ENCODE assay signal across 7 cellular contexts in genomic region chr22:46150615-46151423, GRCh38. TPM values are rescaled to one million over a fixed set of nuclear protein-coding genes. Genes with fewer than 3 reads are reported as not detected.
DNase-seq lines count a peak whose midpoint lies in the region; ATAC-seq and TF ChIP-seq lines count a peak whose summit lies in the region.

No MANE protein-coding gene starts in this region.

- H3K27ac Mint-ChIP-seq in T-cell = no peak overlapping the region

- H3K36me3 Mint-ChIP-seq in T-cell = peaks cover 9% of the 10 kb centered on the region

- no peak for TF ChIP-seq CTCF in astrocyte of the cerebellum (IDR thresholded peaks at IDR 0.05; ENCODE audit: low read depth, low read length, missing control alignments)

- no peaks in the 10 kb centered on the region for H3K9me3 Mint-ChIP-seq in T-cell

- H3K4me3 ChIP-seq in astrocyte of the cerebellum (ENCODE audit: low read depth, low read length) = peak overlapping the region; percentile 84
- peak overlapping the region; percentile 79 for H3K4me3 ChIP-seq in iPS-18c (ENCODE audit: insufficient read depth, low read depth, low read length)

- peak overlapping the region; percentile 76 to 82 (median 80) for H3K4me3 Mint-ChIP-seq in T-cell

- no peaks in the 10 kb centered on the region for H3K27me3 Mint-ChIP-seq in T-cell

- CTCF ChIA-PET in T-cell (lab: Charles Lee) = no interaction called here

- H3K4me1 Mint-ChIP-seq in T-cell = peaks cover 12 to 21% (median 19%) of the 10 kb centered on the region in 3 donors

- peaks cover 2% of the 10 kb centered on the region for H3K9me3 ChIP-seq in iPS-18c (ENCODE audit: control insufficient read depth, insufficient read depth, low read length)

- DNase-seq in T-cell = peak in 33 of 34 experiments; percentile 21 to 61 (median 41)
- no peak for DNase-seq in astrocyte of the cerebellum (ENCODE audit: low read depth)
- DNase-seq in stimulated activated CD4-positive, alpha-beta T cell treated with anti-CD3 and anti-CD28 coated beads, Interleukin-12 subunit alpha, Interleukin-12 subunit beta, amount 100 ng/mL, for 4 hours = peak; percentile 48
- no peak for DNase-seq in occipital lobe (lab: John Stamatoyannopoulos, UW)

- in situ Hi-C loops in astrocyte of the cerebellum (cut with HindIII; ENCODE audit: low sequenced_read_pairs) = no loop called here

- ATAC-seq in GM19023 (IDR thresholded peaks at IDR 0.05; ENCODE audit: unreplicated experiment) = peak; percentile 25
- ATAC-seq in HG03039 (IDR thresholded peaks at IDR 0.05; ENCODE audit: unreplicated experiment) = peak; percentile 31
- peak; percentile 15 to 36 (median 18) for ATAC-seq in T-cell (replicated peaks in 1 of 4)

- POLR2A ChIA-PET in T-cell (lab: Charles Lee) = no interaction called here

RNA-seq across cellular contexts. Expression of gene PPARA, which starts 0.5 kb away (rescaled TPM):
- 10 to 100 TPM; 11.0 to 22.2 (median 19.6) TPM for total RNA-seq in T-cell
- 3.3 TPM for total RNA-seq in occipital lobe

Comparison
In these comparisons a context has a peak if more than half of its experiments do, and no peak if none do; other contexts are left out.
1. DNase-seq: peak in T-cell (33 of 34) and stimulated activated CD4-positive, alpha-beta T cell treated with anti-CD3 and anti-CD28 coated beads, Interleukin-12 subunit alpha, Interleukin-12 subunit beta, amount 100 ng/mL, for 4 hours (single experiment); none in astrocyte of the cerebellum (single experiment) and occipital lobe (single experiment).
2. Peak in every context shown above with its lines, with median percentiles within 50 percentile points of each other: ATAC-seq.